1 cellular context compared by ENCODE assay signal in the genomic region with DNA sequence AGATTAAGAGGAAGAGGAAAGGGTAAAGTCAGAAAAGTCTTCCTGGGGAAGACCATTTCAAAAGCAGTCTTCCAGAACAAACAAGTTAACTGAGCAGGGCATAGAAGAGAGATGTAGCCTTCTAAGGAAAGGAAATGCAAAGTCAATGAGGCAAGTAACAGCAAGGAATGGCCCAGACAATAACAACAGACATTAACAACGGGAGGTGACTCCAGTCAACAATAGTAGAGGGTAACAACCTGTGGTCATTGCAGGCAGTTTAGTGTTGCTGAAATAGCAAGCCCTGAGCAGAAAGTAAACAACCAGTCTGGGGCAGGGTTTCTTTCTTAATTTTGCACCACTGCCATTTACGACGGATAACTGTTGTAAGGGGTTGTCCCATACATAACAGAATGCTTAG.
TF ChIP-seq lines count a peak whose summit lies in the region.

No MANE protein-coding gene starts in this region.

TF ChIP-seq in HCT116, 20 proteins besides CTCF, POLR2A, EP300 and RAD21:
- TF ChIP-seq, protein P1, sequence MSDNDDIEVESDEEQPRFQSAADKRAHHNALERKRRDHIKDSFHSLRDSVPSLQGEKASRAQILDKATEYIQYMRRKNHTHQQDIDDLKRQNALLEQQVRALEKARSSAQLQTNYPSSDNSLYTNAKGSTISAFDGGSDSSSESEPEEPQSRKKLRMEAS (IDR thresholded peaks at IDR 0.05) = no peak
- TF ChIP-seq SRF (IDR thresholded peaks at IDR 0.05; ENCODE audit: low read depth) (no peak), CBX3 (IDR thresholded peaks at IDR 0.05; ENCODE audit: low read depth) (no peak), ZFX (IDR thresholded peaks at IDR 0.05) (no peak), CEBPB (IDR thresholded peaks at IDR 0.05; ENCODE audit: low read depth) (no peak)
TF ChIP-seq in HCT116: peak in this region for 0.
